In the genomic region with DNA sequence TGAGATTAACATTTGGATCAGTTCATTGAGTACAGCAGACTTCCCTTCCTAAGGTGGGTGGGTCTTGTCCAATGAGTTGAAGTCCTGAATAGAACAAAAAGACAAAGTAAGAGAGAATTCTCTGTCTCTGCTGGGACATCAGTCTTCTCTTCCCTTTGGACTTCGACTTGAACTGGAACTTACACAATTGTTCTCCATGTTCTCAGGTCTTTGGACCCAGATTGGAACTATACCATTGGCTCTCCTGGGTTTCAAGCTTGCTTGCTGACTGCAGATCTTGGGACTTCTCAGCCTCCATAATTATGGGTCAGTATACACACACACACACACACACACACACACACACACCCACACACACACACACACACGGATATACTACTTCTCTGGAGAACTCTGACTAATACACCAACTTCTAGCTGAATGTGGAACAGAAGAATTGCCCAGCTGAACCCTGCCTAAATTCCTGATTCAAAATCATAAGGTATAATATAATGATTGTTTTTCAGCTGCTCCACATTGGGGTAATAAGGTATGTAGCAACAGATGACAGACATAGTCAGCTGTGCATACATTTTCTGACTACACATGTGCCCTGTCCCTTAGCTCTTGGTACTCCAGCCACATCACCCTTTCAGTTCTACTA, we compare ENCODE assay signal across 15 cellular contexts.
A peak's percentile ranks its signal among the peaks of the same experiment; 100 is the strongest.
DNase-seq lines count a peak whose midpoint lies in the region; ATAC-seq and TF ChIP-seq lines count a peak whose summit lies in the region.
"Had no signal": no experiment of that assay in that cellular context is flagged by ENCODE, and none has a peak within 500 bp of the region (broad histone marks: within the 10 kb centered on the region; RNA-seq: fewer than 3 reads in every experiment).

No MANE protein-coding gene starts in this region.

- WGBS in ectodermal cell, 2 experiments, result 94 to 98% methylated on average over 2 of the region's 2 CpGs

- H3K27me3 ChIP-seq in GM23338 (ENCODE audit: insufficient read depth) (no peaks in the 10 kb centered on the region), ectodermal cell (ENCODE audit: control insufficient read depth, insufficient read depth, low read length, poor library complexity, severe bottlenecking) (no peaks in the 10 kb centered on the region), neutrophil (no peaks in the 10 kb centered on the region)
- H3K27me3 ChIP-seq: BE2C had no signal

- no peaks in the 10 kb centered on the region for H3K9me2 ChIP-seq in GM23338 (ENCODE audit: insufficient read depth)
- H3K9me2 ChIP-seq in OCI-LY7 (ENCODE audit: insufficient read depth, low read length), result no peaks in the 10 kb centered on the region

- peaks cover 3% of the 10 kb centered on the region; the same call in 1 of the 2 replicates for H3F3A ChIP-seq in GM23338 (replicated peaks; ENCODE audit: low read depth)

- no peak overlapping the region for H3K4me2 ChIP-seq in GM23338
- H3K4me2 ChIP-seq in OCI-LY7 (ENCODE audit: low read length), result peak overlapping the region; percentile 79; the same call in 1 of the 2 replicates

- H3K27ac ChIP-seq in GM23338 (ENCODE audit: low read depth) (no peak overlapping the region), OCI-LY7 (ENCODE audit: low read depth, low read length, poor library complexity, severe bottlenecking) (peak overlapping the region; percentile 78), ectodermal cell (ENCODE audit: insufficient read depth, low read depth, low read length, poor library complexity, severe bottlenecking) (peak overlapping the region; percentile 89), neutrophil (peak overlapping the region; percentile 58)

- H4K20me1 ChIP-seq in GM23338 (replicated peaks; ENCODE audit: insufficient read depth) (no peaks in the 10 kb centered on the region), OCI-LY7 (ENCODE audit: insufficient read depth, low read length) (no peaks in the 10 kb centered on the region)

- TF ChIP-seq CTCF in GM23338 (conservative IDR thresholded peaks at IDR 0.05; ENCODE audit: low read depth in 2 of 2) (no peak), OCI-LY7 (conservative IDR thresholded peaks at IDR 0.05; ENCODE audit: low read length) (no peak), neutrophil (IDR thresholded peaks at IDR 0.05) (no peak)

- ATAC-seq in GM23338, result no peak
- ATAC-seq in GM19397 (IDR thresholded peaks at IDR 0.05; ENCODE audit: unreplicated experiment), result no peak
- no peak for ATAC-seq in left colon

- H3K27me3 Mint-ChIP-seq in GM23338 (ENCODE audit: insufficient read depth, low read depth, poor library complexity), result peaks cover 3% of the 10 kb centered on the region

- H2AFZ ChIP-seq in GM23338 (no peak overlapping the region), OCI-LY7 (ENCODE audit: low read length) (peak overlapping the region; percentile 43; the same call in 1 of the 2 replicates)

- DNase-seq in GM23338 (ENCODE audit: low spot score) (no peak), OCI-LY7 (ENCODE audit: low spot score) (no peak), NCI-H2107 (lab: John Stamatoyannopoulos, UW) (no peak), left colon (no peak), SIG-M5 (lab: John Stamatoyannopoulos, UW) (no peak)
- DNase-seq: activated naive CD4-positive, alpha-beta T cell treated with Interleukin-2 at 50 U/mL for 16 hours; BE2C; MM.1S; NCI-H187 treated with DMSO at 0.1 percent for 48 hours; NCI-H446; stimulated activated CD4-positive, alpha-beta T cell treated with anti-CD3 and anti-CD28 coated beads, Interleukin-2, amount 100 ng/mL, for 48 hours; SW 1271 had no signal

- H3K4me1 Mint-ChIP-seq in GM23338, result peaks cover 26% of the 10 kb centered on the region

- POLR2A ChIA-PET in OCI-LY7 (lab: Charles Lee), result interaction anchor here (0.5 to 3.1 kb wide), 12 partner anchors 37 to 400 kb away, joined by 3 to 22 read pairs (median 4); no protein-coding TSS in a partner anchor

- H3K4me1 ChIP-seq in GM23338 (ENCODE audit: insufficient read depth), result peaks cover 14% of the 10 kb centered on the region
- peaks cover 72% of the 10 kb centered on the region for H3K4me1 ChIP-seq in OCI-LY7 (ENCODE audit: insufficient read depth, low read length, poor library complexity, severe bottlenecking)
- peaks cover 18% of the 10 kb centered on the region for H3K4me1 ChIP-seq in ectodermal cell (ENCODE audit: control insufficient read depth, insufficient read depth, low read length)
- H3K4me1 ChIP-seq in neutrophil (ENCODE audit: control insufficient read depth in 1 of 2, insufficient read depth in 1 of 2, low read depth in 1 of 2, low read length in 1 of 2), result peaks cover 46 to 50% of the 10 kb centered on the region in 2 experiments
- H3K4me1 ChIP-seq: BE2C had no signal

- no peak overlapping the region for H3K4me3 Mint-ChIP-seq in GM23338

- peaks cover 20% of the 10 kb centered on the region for H3K9me3 ChIP-seq in OCI-LY7 (ENCODE audit: low read length)
- H3K9me3 ChIP-seq in ectodermal cell (ENCODE audit: control insufficient read depth, low read length), result no peaks in the 10 kb centered on the region
- no peaks in the 10 kb centered on the region for H3K9me3 ChIP-seq in neutrophil
- H3K9me3 ChIP-seq: BE2C had no signal

- H3K27ac Mint-ChIP-seq in GM23338, result no peak overlapping the region; the same call in 1 of the 2 replicates

- H3K4me3 ChIP-seq in GM23338 (no peak overlapping the region), OCI-LY7 (ENCODE audit: low read depth, low read length, poor library complexity, severe bottlenecking) (no peak overlapping the region), ectodermal cell (ENCODE audit: insufficient read depth, low read depth, low read length) (no peak overlapping the region), neutrophil (ENCODE audit: low read depth in 1 of 2, low read length in 1 of 2) (no peak overlapping the region)

- peaks cover 16% of the 10 kb centered on the region; the same call in 2 of the 3 replicates for H3K9me3 Mint-ChIP-seq in GM23338

- BruUV-seq in OCI-LY7 (replicated peaks; lab: Mats Ljungman, UMichigan), result no TSS peak

- H3K36me3 ChIP-seq in GM23338 (ENCODE audit: insufficient read depth) (no peaks in the 10 kb centered on the region), OCI-LY7 (ENCODE audit: insufficient read depth, low read length) (peaks cover 20% of the 10 kb centered on the region; the same call in 1 of the 2 replicates), ectodermal cell (ENCODE audit: control insufficient read depth, insufficient read depth, low read length) (no peaks in the 10 kb centered on the region), neutrophil (no peaks in the 10 kb centered on the region)
- H3K36me3 ChIP-seq: BE2C had no signal

- CTCF ChIA-PET in OCI-LY7 (lab: Charles Lee; ENCODE audit: unreplicated experiment), result no interaction called here

- intact Hi-C loops in OCI-LY7 (cut with micrococcal nuclease; ENCODE audit: unreplicated experiment), result loop anchor here (10.0 kb wide), 1 partner anchor 729 kb away; no protein-coding TSS in a partner anchor
- intact Hi-C loops in left colon (cut with DNase I, micrococcal nuclease), result loop anchor here (10.0 kb wide), 2 partner anchors 209 to 379 kb away; partner anchors contain the start of gene TGIF1 (in 1 of the 2)

- no peaks in the 10 kb centered on the region for H3K79me2 ChIP-seq in GM23338 (replicated peaks; ENCODE audit: insufficient read depth)
- H3K79me2 ChIP-seq in OCI-LY7 (ENCODE audit: insufficient read depth, low read depth, low read length), result no peaks in the 10 kb centered on the region

- H3K36me3 Mint-ChIP-seq in GM23338 (ENCODE audit: low read depth), result peaks cover 31% of the 10 kb centered on the region

TF ChIP-seq in GM23338, 12 proteins besides CTCF, POLR2A, EP300 and RAD21:
- TF ChIP-seq ZNF331 (CRISPR knock-in tag; IDR thresholded peaks at IDR 0.05; ENCODE audit: low read depth) (0 out of 2 replicates have a peak, but pooled peaks have one; percentile 15), ZNF114 (CRISPR knock-in tag; IDR thresholded peaks at IDR 0.05) (no peak)
